Comparison of ENCODE assay signal across 9 cellular contexts in genomic region chr14:69613312-69614073, GRCh38. TPM values are rescaled to one million over a fixed set of nuclear protein-coding genes. Genes with fewer than 3 reads are reported as not detected.
DNase-seq lines count a peak whose midpoint lies in the region; ATAC-seq and TF ChIP-seq lines count a peak whose summit lies in the region.
"Had no signal": no experiment of that assay in that cellular context is flagged by ENCODE, and none has a peak within 500 bp of the region (broad histone marks: within the 10 kb centered on the region; RNA-seq: fewer than 3 reads in every experiment).

No MANE protein-coding gene starts in this region.

- intact Hi-C loops in CD4-positive, alpha-beta memory T cell (cut with micrococcal nuclease) = loop anchor here (2.0 to 5.0 kb wide), 5 partner anchors 29 to 821 kb away; partner anchors contain the start of genes DCAF5 and ZFP36L1

- H3K9me3 Mint-ChIP-seq in CD4-positive, alpha-beta memory T cell = no peaks in the 10 kb centered on the region

- no peaks in the 10 kb centered on the region for H3K27me3 Mint-ChIP-seq in CD4-positive, alpha-beta memory T cell

- H3K27ac Mint-ChIP-seq in CD4-positive, alpha-beta memory T cell = peak overlapping the region; percentile 93 to 100 (median 100)

- DNase-seq in CD4-positive, alpha-beta memory T cell = no peak
- DNase-seq in NB4 (ENCODE audit: low read depth) = no peak
- no peak for DNase-seq in NCI-H1417 (lab: John Stamatoyannopoulos, UW)
- DNase-seq in UCSD-AML1 (lab: John Stamatoyannopoulos, UW; ENCODE audit: unreplicated experiment) = no peak
- DNase-seq in left lobe of liver (ENCODE audit: low spot score) = no peak

- H3K27ac ChIP-seq in CD4-positive, alpha-beta memory T cell (ENCODE audit: low read depth, low read length) = peak overlapping the region; percentile 83
- H3K27ac ChIP-seq in duodenal mucosa (ENCODE audit: low read depth, low read length) (peak overlapping the region; percentile 35), neutrophil (peak overlapping the region; percentile 98)

- no peak for TF ChIP-seq POLR2A in NB4 (IDR thresholded peaks at IDR 0.05; ENCODE audit: extremely low read depth, insufficient read length)

- H3K36me3 Mint-ChIP-seq in CD4-positive, alpha-beta memory T cell = peaks cover 0 to 15% of the 10 kb centered on the region in 2 donors

- H3K4me3 ChIP-seq in CD4-positive, alpha-beta memory T cell (ENCODE audit: low read length in 2 of 2) = peak overlapping the region; percentile 35 to 37
- H3K4me3 ChIP-seq in NB4 (ENCODE audit: low read depth, low read length) (peak overlapping the region; percentile 10), duodenal mucosa (ENCODE audit: low read depth in 1 of 2, low read length in 2 of 2) (peak overlapping the region; percentile 82 to 85), neutrophil (ENCODE audit: low read depth in 1 of 2, low read length in 1 of 2) (peak overlapping the region; percentile 84 to 96)

- no peaks in the 10 kb centered on the region for H3K36me3 ChIP-seq in CD4-positive, alpha-beta memory T cell (ENCODE audit: insufficient read depth, low read length)
- H3K36me3 ChIP-seq in duodenal mucosa (ENCODE audit: control insufficient read depth in 1 of 2, insufficient read depth in 2 of 2, low read length in 2 of 2) = no peaks in the 10 kb centered on the region
- H3K36me3 ChIP-seq in neutrophil = no peaks in the 10 kb centered on the region

- H3K4me3 Mint-ChIP-seq in CD4-positive, alpha-beta memory T cell = peak overlapping the region; percentile 90 to 99 (median 97)

- no peaks in the 10 kb centered on the region for H3K9me3 ChIP-seq in CD4-positive, alpha-beta memory T cell (ENCODE audit: control insufficient read depth in 1 of 2, low read length in 2 of 2)
- H3K9me3 ChIP-seq in duodenal mucosa (ENCODE audit: control insufficient read depth in 1 of 2, low read length in 2 of 2) (no peaks in the 10 kb centered on the region), neutrophil (no peaks in the 10 kb centered on the region)

- POLR2A ChIA-PET in CD4-positive, alpha-beta memory T cell (lab: Charles Lee; ENCODE audit: partially characterized antibody) = interaction anchor here (1.4 to 14.5 kb wide), 8 partner anchors 16 to 154 kb away, joined by 3 to 279 read pairs (median 14); partner anchors contain the start of gene SRSF5

- ATAC-seq in GM21737 (IDR thresholded peaks at IDR 0.05; ENCODE audit: unreplicated experiment) = no peak
- ATAC-seq in left lobe of liver = no peak

- H3K4me1 Mint-ChIP-seq in CD4-positive, alpha-beta memory T cell = peaks cover 61 to 84% (median 73%) of the 10 kb centered on the region in 4 donors

- no peak for TF ChIP-seq CTCF in NB4 (IDR thresholded peaks at IDR 0.05; ENCODE audit: low read depth, low read length)
- TF ChIP-seq CTCF in neutrophil (IDR thresholded peaks at IDR 0.05) = no peak

- no peaks in the 10 kb centered on the region for H3K27me3 ChIP-seq in CD4-positive, alpha-beta memory T cell (ENCODE audit: insufficient read depth, low read length)
- H3K27me3 ChIP-seq in duodenal mucosa (ENCODE audit: control insufficient read depth in 1 of 2, insufficient read depth in 2 of 2, low read length in 2 of 2) = no peaks in the 10 kb centered on the region
- H3K27me3 ChIP-seq in neutrophil = no peaks in the 10 kb centered on the region

- H3K4me1 ChIP-seq in CD4-positive, alpha-beta memory T cell (ENCODE audit: insufficient read depth, low read length) = peaks cover 77% of the 10 kb centered on the region
- peaks cover 64 to 66% of the 10 kb centered on the region in 2 donors for H3K4me1 ChIP-seq in duodenal mucosa (ENCODE audit: control insufficient read depth in 1 of 2, insufficient read depth in 2 of 2, low read length in 2 of 2)
- H3K4me1 ChIP-seq in neutrophil (ENCODE audit: control insufficient read depth in 1 of 2, insufficient read depth in 1 of 2, low read depth in 1 of 2, low read length in 1 of 2) = peaks cover 65 to 74% of the 10 kb centered on the region in 2 experiments

- H3K9ac ChIP-seq in duodenal mucosa (ENCODE audit: low read depth in 1 of 2, low read length in 2 of 2) = peak overlapping the region; percentile 83 to 91

- CTCF ChIA-PET in CD4-positive, alpha-beta memory T cell (lab: Charles Lee; ENCODE audit: partially characterized antibody) = interaction anchor here (0.7 to 3.8 kb wide), 13 partner anchors 9 to 114 kb away, joined by 3 to 12 read pairs (median 4); no protein-coding TSS in a partner anchor

RNA-seq across cellular contexts. Expression of gene SUSD6, which starts 2.1 kb away (rescaled TPM):
- total RNA-seq in CD4-positive, alpha-beta memory T cell = 10 to 100 TPM; 61.5 to 62.0 TPM
- 10 to 100 TPM in 1 of 2 donors, 1 to 10 TPM in 1; 4.8 to 10.8 TPM for polyA plus RNA-seq in CD4-positive, alpha-beta memory T cell
- total RNA-seq in left lobe of liver = 14.8 TPM

RNA-seq across cellular contexts. Expression of gene CCDC177, which starts 38.8 kb away (rescaled TPM):
- total RNA-seq in CD4-positive, alpha-beta memory T cell = not detected
- polyA plus RNA-seq in CD4-positive, alpha-beta memory T cell = not detected
- 0.08 TPM for total RNA-seq in left lobe of liver
- total RNA-seq: myocyte had no signal

Comparison
In these comparisons a context has a peak if more than half of its experiments do, and no peak if none do; other contexts are left out.
1. H3K27ac ChIP-seq: peak in every context shown above with its lines; median percentile 98 in neutrophil; 83 in CD4-positive, alpha-beta memory T cell; 35 in duodenal mucosa.
2. H3K4me3 ChIP-seq: peak in every context shown above with its lines; median percentile 90 in neutrophil; 84 in duodenal mucosa; 36 in CD4-positive, alpha-beta memory T cell; 10 in NB4.